ENCODE assay signal across 1 cellular context in genomic region chr1:212558665-212559480, GRCh38.
TF ChIP-seq lines count a peak whose summit lies in the region.

No MANE protein-coding gene starts in this region.

TF ChIP-seq in K562, 482 proteins besides CTCF, POLR2A, EP300 and RAD21 (continued from another document and continues in another):
- TF ChIP-seq ZNF280B (CRISPR knock-in tag; IDR thresholded peaks at IDR 0.05), result no peak
- TF ChIP-seq MCM3 (IDR thresholded peaks at IDR 0.05), result no peak
- no peak for TF ChIP-seq NFXL1 (CRISPR knock-in tag; IDR thresholded peaks at IDR 0.05)
- TF ChIP-seq NCOA2 (IDR thresholded peaks at IDR 0.05; ENCODE audit: partially characterized antibody in 2 of 2), result no peak
- peak; percentile 65 to 93; a peak in 3 of 4 replicates for TF ChIP-seq ARNT (IDR thresholded peaks at IDR 0.05)
- TF ChIP-seq ZNF77 (CRISPR knock-in tag; IDR thresholded peaks at IDR 0.05), result no peak
- TF ChIP-seq ATF2 (CRISPR knock-in tag; IDR thresholded peaks at IDR 0.05), result peak; percentile 98
- no peak for TF ChIP-seq ZNF184 (CRISPR knock-in tag; IDR thresholded peaks at IDR 0.05)
- TF ChIP-seq MECOM (CRISPR knock-in tag; IDR thresholded peaks at IDR 0.05), result peak; percentile 30; the same call in 1 of the 2 replicates
- TF ChIP-seq ESRRA (IDR thresholded peaks at IDR 0.05; ENCODE audit: borderline replicate concordance, low read depth), result no peak; the same call in 1 of the 2 replicates
- TF ChIP-seq E2F8 (IDR thresholded peaks at IDR 0.05; ENCODE audit: low read depth, partially characterized antibody), result peak; percentile 75
- TF ChIP-seq ARID1B (IDR thresholded peaks at IDR 0.05), result peak; percentile 37; the same call in 1 of the 2 replicates
- no peak for TF ChIP-seq CHD1 (IDR thresholded peaks at IDR 0.05; ENCODE audit: low read length)
- no peak for TF ChIP-seq BCL6 (CRISPR knock-in tag; IDR thresholded peaks at IDR 0.05)
- no peak for TF ChIP-seq POLR3G (IDR thresholded peaks at IDR 0.05; ENCODE audit: extremely low read depth, insufficient read length, insufficient replicate concordance)
- TF ChIP-seq HDAC6 (IDR thresholded peaks at IDR 0.05; ENCODE audit: low read depth, low read length), result no peak
- TF ChIP-seq TCF3 (CRISPR knock-in tag; IDR thresholded peaks at IDR 0.05), result no peak
- peak; percentile 86 for TF ChIP-seq FOXJ2 (tag; IDR thresholded peaks at IDR 0.05)
- TF ChIP-seq BDP1 (IDR thresholded peaks at IDR 0.05; ENCODE audit: insufficient read depth, insufficient read length), result no peak
- no peak for TF ChIP-seq RBM39 (optimal IDR thresholded peaks at IDR 0.05; ENCODE audit: low read depth, low read length)
- no peak for TF ChIP-seq NELFE (IDR thresholded peaks at IDR 0.05; ENCODE audit: insufficient read depth, insufficient read length)
- peak; percentile 44; the same call in 1 of the 2 replicates for TF ChIP-seq MBD2 (IDR thresholded peaks at IDR 0.05; ENCODE audit: borderline replicate concordance, low read depth)
- TF ChIP-seq KDM5B (IDR thresholded peaks at IDR 0.05; ENCODE audit: insufficient replicate concordance, low read depth, low read length), result peak; percentile 53
- TF ChIP-seq COPS2 (conservative IDR thresholded peaks at IDR 0.05), result no peak
- peak; percentile 91 for TF ChIP-seq MGA (IDR thresholded peaks at IDR 0.05)
- no peak for TF ChIP-seq ZNF384 (IDR thresholded peaks at IDR 0.05; ENCODE audit: low read depth, low read length)
- TF ChIP-seq TAL1 (IDR thresholded peaks at IDR 0.05), result no peak
- peak; percentile 91 for TF ChIP-seq TAF9B (IDR thresholded peaks at IDR 0.05; ENCODE audit: partially characterized antibody)
- peak; percentile 90 for TF ChIP-seq CC2D1A (IDR thresholded peaks at IDR 0.05)
- no peak for TF ChIP-seq HDAC8 (tag; IDR thresholded peaks at IDR 0.05)
- peak; percentile 10; the same call in 1 of the 2 replicates for TF ChIP-seq ZC3H4 (CRISPR knock-in tag; IDR thresholded peaks at IDR 0.05; ENCODE audit: borderline replicate concordance)
- peak; percentile 56; the same call in 1 of the 2 replicates for TF ChIP-seq GATAD2B (IDR thresholded peaks at IDR 0.05; ENCODE audit: borderline replicate concordance)
- TF ChIP-seq SMAD3 (CRISPR knock-in tag; conservative IDR thresholded peaks at IDR 0.05), result peak; percentile 72
- TF ChIP-seq ZSCAN32 (CRISPR knock-in tag; IDR thresholded peaks at IDR 0.05), result no peak
- peak; percentile 66 for TF ChIP-seq FOS (IDR thresholded peaks at IDR 0.05; ENCODE audit: extremely low read depth, insufficient read length)
- no peak for TF ChIP-seq BRF1 (IDR thresholded peaks at IDR 0.05; ENCODE audit: borderline replicate concordance, extremely low read depth, insufficient read length)
- TF ChIP-seq ZNF263 (CRISPR knock-in tag; IDR thresholded peaks at IDR 0.05; ENCODE audit: borderline replicate concordance), result no peak
- peak; percentile 35; the same call in 1 of the 2 replicates for TF ChIP-seq ZEB2 (IDR thresholded peaks at IDR 0.05)
- TF ChIP-seq SMARCC2 (IDR thresholded peaks at IDR 0.05; ENCODE audit: low read depth), result no peak; the same call in 1 of the 2 replicates
- peak; percentile 72; the same call in 1 of the 2 replicates for TF ChIP-seq GABPB1 (CRISPR knock-in tag; IDR thresholded peaks at IDR 0.05)
- TF ChIP-seq CREM (IDR thresholded peaks at IDR 0.05; ENCODE audit: low read depth), result peak; percentile 97
- no peak for TF ChIP-seq IFI16 (CRISPR knock-in tag; IDR thresholded peaks at IDR 0.05)
- TF ChIP-seq ELF1 (tag; IDR thresholded peaks at IDR 0.05), result no peak
- no peak for TF ChIP-seq ZNF764 (CRISPR knock-in tag; IDR thresholded peaks at IDR 0.05; ENCODE audit: low read depth)
- TF ChIP-seq FOXP1 (CRISPR knock-in tag; IDR thresholded peaks at IDR 0.05), result 0 out of 2 replicates have a peak, but pooled peaks have one; percentile 81
- no peak for TF ChIP-seq NFYB (IDR thresholded peaks at IDR 0.05; ENCODE audit: extremely low read depth, insufficient read length)
- TF ChIP-seq ZNF224 (CRISPR knock-in tag; IDR thresholded peaks at IDR 0.05), result no peak
- peak; percentile 98 for TF ChIP-seq MEF2A (IDR thresholded peaks at IDR 0.05; ENCODE audit: control insufficient read depth, low read depth, low read length)
- peak; percentile 83; the same call in 1 of the 2 replicates for TF ChIP-seq PTBP1 (IDR thresholded peaks at IDR 0.05; ENCODE audit: low read depth, low read length)
- peak; percentile 100 for TF ChIP-seq FOSL1 (tag; conservative IDR thresholded peaks at IDR 0.05)
- TF ChIP-seq SLC30A9 (CRISPR knock-in tag; IDR thresholded peaks at IDR 0.05), result no peak
- TF ChIP-seq NBN (IDR thresholded peaks at IDR 0.05; ENCODE audit: low read depth), result peak; percentile 74; the same call in 1 of the 2 replicates
- no peak for TF ChIP-seq ZZZ3 (IDR thresholded peaks at IDR 0.05)
- TF ChIP-seq PKNOX1 (IDR thresholded peaks at IDR 0.05), result peak; percentile 32; the same call in 1 of the 2 replicates
- TF ChIP-seq ZFX (CRISPR knock-in tag; IDR thresholded peaks at IDR 0.05), result peak; percentile 97
- peak; percentile 13; the same call in 1 of the 2 replicates for TF ChIP-seq GATAD2A (IDR thresholded peaks at IDR 0.05)
- TF ChIP-seq HDAC2 (IDR thresholded peaks at IDR 0.05), result peak; percentile 100
- TF ChIP-seq FOXK1 (CRISPR knock-in tag; IDR thresholded peaks at IDR 0.05; ENCODE audit: borderline replicate concordance), result no peak; the same call in 1 of the 2 replicates
- TF ChIP-seq NCOA1 (IDR thresholded peaks at IDR 0.05; ENCODE audit: low read depth), result no peak
- TF ChIP-seq PCBP2 (IDR thresholded peaks at IDR 0.05; ENCODE audit: low read depth, low read length, poor library complexity, severe bottlenecking), result no peak
- no peak for TF ChIP-seq ARHGAP35 (IDR thresholded peaks at IDR 0.05; ENCODE audit: partially characterized antibody)
